ENCODE assay signal across 24 cellular contexts in the genomic region with DNA sequence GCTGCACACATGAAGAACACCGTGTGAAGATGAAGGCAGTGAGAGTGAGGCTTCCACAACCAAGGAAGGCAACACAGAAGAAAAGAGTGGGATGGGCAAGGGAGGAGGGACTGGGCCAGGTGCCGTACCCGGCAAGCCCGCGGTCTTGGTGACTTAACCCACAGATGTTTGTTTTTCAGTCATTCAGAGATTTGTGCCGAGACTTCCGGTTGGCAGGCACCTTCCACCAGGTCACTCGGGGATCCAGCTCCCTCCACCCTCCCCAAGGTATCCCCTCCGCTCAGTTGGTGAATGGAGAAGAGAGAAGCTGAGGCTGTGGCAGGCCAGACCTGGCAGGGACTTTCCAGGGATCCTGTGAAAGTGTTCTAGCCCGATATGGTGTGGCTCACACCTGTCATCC. TPM values are rescaled to one million over a fixed set of nuclear protein-coding genes. Genes with fewer than 3 reads are reported as not detected.
DNase-seq lines count a peak whose midpoint lies in the region; ATAC-seq, FAIRE-seq and TF ChIP-seq lines count a peak whose summit lies in the region.
"Had no signal": no experiment of that assay in that cellular context is flagged by ENCODE, and none has a peak within 500 bp of the region (broad histone marks: within the 10 kb centered on the region; RNA-seq: fewer than 3 reads in every experiment).

No MANE protein-coding gene starts in this region.

- H3K4me2 ChIP-seq in K562 (ENCODE audit: insufficient read depth, low read length): no peak overlapping the region
- H3K4me2 ChIP-seq: SK-N-SH had no signal

- H3K9ac ChIP-seq in K562 (ENCODE audit: insufficient read depth in 1 of 2, low read depth in 2 of 2, low read length in 2 of 2): peak overlapping the region in 1 of 2 experiments; percentile 19; a peak in 1 of 4 replicates
- H3K9ac ChIP-seq: SK-N-SH had no signal

- TF ChIP-seq RAD21 in K562 (CRISPR knock-in tag; conservative IDR thresholded peaks at IDR 0.05 in 1 of 2, IDR thresholded peaks at IDR 0.05 in 1 of 2): no peak

- intact Hi-C loops in K562 (cut with micrococcal nuclease): no loop called here
- intact Hi-C loops in stomach (cut with DNase I; ENCODE audit: low total_unique reads): no loop called here

- H3K79me2 ChIP-seq in K562 (ENCODE audit: control insufficient read depth, insufficient read depth, low read length): no peaks in the 10 kb centered on the region

- H2AFZ ChIP-seq in K562 (ENCODE audit: low read depth, low read length): no peak overlapping the region

- TF ChIP-seq POLR2A in K562 (conservative IDR thresholded peaks at IDR 0.05) (no peak), stomach (IDR thresholded peaks at IDR 0.05) (no peak)

- H4K20me1 ChIP-seq in K562 (replicated peaks; ENCODE audit: control insufficient read depth, insufficient read depth, low read length): no peaks in the 10 kb centered on the region; the same call in 1 of the 2 replicates

- H3K4me3 ChIP-seq in HEK293 (ENCODE audit: low read depth, low read length) (no peak overlapping the region), K562 (no peak overlapping the region), stomach (no peak overlapping the region)

- H3K27me3 ChIP-seq in K562 (ENCODE audit: control insufficient read depth in 2 of 2, insufficient read depth in 2 of 2, low read length in 2 of 2): peaks cover 0 to 10% of the 10 kb centered on the region in 2 experiments; a peak in 2 of 5 replicates
- peaks cover 23 to 98% (median 60%) of the 10 kb centered on the region in 3 donors for H3K27me3 ChIP-seq in stomach

- 14% methylated on average over 10 of the region's 10 CpGs for WGBS in K562 (ENCODE audit: insufficient coverage, low coverage, missing lambda C conversion rate)
- WGBS in stomach, 5 donors: 22 to 48% (median 38%) methylated on average over 10 of the region's 10 CpGs

- in situ Hi-C loops in K562 (cut with MboI): no loop called here

- no peaks in the 10 kb centered on the region for H3K9me1 ChIP-seq in K562 (ENCODE audit: control insufficient read depth, insufficient read depth, low read length)

- H3K9me3 ChIP-seq in HEK293 (ENCODE audit: control insufficient read depth, insufficient read depth, low read depth, low read length) (no peaks in the 10 kb centered on the region), K562 (replicated peaks; ENCODE audit: control insufficient read depth, insufficient read depth, low read depth, low read length) (no peaks in the 10 kb centered on the region), stomach (no peaks in the 10 kb centered on the region)
- H3K9me3 ChIP-seq: SK-N-SH had no signal

- H3K4me1 ChIP-seq in HEK293 (ENCODE audit: control insufficient read depth, insufficient read depth, low read length) (peaks cover 4% of the 10 kb centered on the region), K562 (replicated peaks in 1 of 2; ENCODE audit: control insufficient read depth in 2 of 2, insufficient read depth in 2 of 2, low read length in 2 of 2) (peaks cover 0 to 61% of the 10 kb centered on the region in 2 experiments; a peak in 4 of 5 replicates), stomach (peaks cover 16 to 25% (median 18%) of the 10 kb centered on the region in 4 donors)

- TF ChIP-seq CTCF in HEK293 (tag by site-specific recombination; IDR thresholded peaks at IDR 0.05) (no peak), K562 (IDR thresholded peaks at IDR 0.05 in 2 of 3, conservative IDR thresholded peaks at IDR 0.05 in 1 of 3; ENCODE audit: insufficient read depth in 2 of 3, low read depth in 1 of 3, low read length in 3 of 3) (no peak), stomach (IDR thresholded peaks at IDR 0.05) (no peak)

- H3K36me3 ChIP-seq in HEK293 (ENCODE audit: control insufficient read depth in 2 of 2, insufficient read depth in 1 of 2, low read length in 2 of 2) (no peaks in the 10 kb centered on the region), K562 (ENCODE audit: control insufficient read depth, insufficient read depth, low read length) (no peaks in the 10 kb centered on the region), stomach (no peaks in the 10 kb centered on the region)

- POLR2A ChIA-PET in HEK293 (lab: Yijun Ruan, JAX) (no interaction called here), K562 (lab: Yijun Ruan, JAX) (interaction anchor here (0.6 to 1.6 kb wide), 4 partner anchors 11 to 127 kb away, joined by 3 to 4 read pairs (median 4); no protein-coding TSS in a partner anchor)

- H3K27ac ChIP-seq in HEK293 (ENCODE audit: extremely low read depth, low read depth, low read length) (no peak overlapping the region), K562 (ENCODE audit: extremely low read depth, low read depth, low read length) (no peak overlapping the region), stomach (no peak overlapping the region)
- H3K27ac ChIP-seq: 22Rv1 had no signal

- CTCF ChIA-PET in HEK293 (lab: Yijun Ruan, JAX) (interaction anchor here (0.6 to 1.9 kb wide), 6 partner anchors 11 to 1304 kb away, joined by 3 to 7 read pairs (median 4); no protein-coding TSS in a partner anchor), K562 (lab: Yijun Ruan, JAX; ENCODE audit: low intra/inter-chr PET ratio) (no interaction called here)

- TF ChIP-seq EP300 in K562 (IDR thresholded peaks at IDR 0.05; ENCODE audit: low read length): no peak
- no peak for TF ChIP-seq EP300 in stomach (IDR thresholded peaks at IDR 0.05)

- no TSS peak for BruUV-seq in K562 (replicated peaks; lab: Mats Ljungman, UMichigan)

- peak; percentile 63 for DNase-seq in DMS53 (lab: John Stamatoyannopoulos, UW)
- DNase-seq in DMS53 treated with DMSO at 0.1 percent for 48 hours (lab: John Stamatoyannopoulos, UW; ENCODE audit: unreplicated experiment): no peak
- DNase-seq in K562 (ENCODE audit: extremely low read depth in 1 of 4, low spot score in 3 of 4): no peak
- peak; percentile 48 for DNase-seq in stomach
- DNase-seq in kidney glomerular epithelial cell (lab: John Stamatoyannopoulos, UW): no peak
- no peak for DNase-seq in activated CD4-positive, CD25-positive, alpha-beta regulatory T cell (lab: John Stamatoyannopoulos, UW)
- DNase-seq: DMS79 treated with DMSO at 0.1 percent for 48 hours, NCI-H1417 treated with DMSO at 0.1 percent for 48 hours, NCI-H1930, NCI-H2171 treated with DMSO at 0.1 percent for 48 hours, NCI-H446 treated with DMSO at 0.1 percent for 48 hours, NCI-H82, SHP77, SK-N-SH, T-helper 1 cell had no signal

- ATAC-seq in K562 (no peak), GM21717 (IDR thresholded peaks at IDR 0.05; ENCODE audit: unreplicated experiment) (no peak)

- no peak for FAIRE-seq in K562 (lab: Jason Lieb, UNC)
- FAIRE-seq: H54, RCC 7860 had no signal

RNA-seq across cellular contexts. Expression of a gene that starts 4.9 kb away (rescaled TPM):
- 1.7 and 9.3 TPM in 2 replicates for total RNA-seq in K562 (2011; cell fraction: chromatin; rRNA removed; ENCODE audit: low replicate concordance)
- 17.9 and 19.0 TPM in 2 replicates for total RNA-seq in K562 (2011; cell fraction: nucleolus; rRNA removed)
- 5.8 and 6.7 TPM in 2 replicates for total RNA-seq in K562 (2011; cell fraction: nucleoplasm; rRNA removed)
- 7.7 and 8.6 TPM in 2 replicates for total RNA-seq in K562 (2014; rRNA removed)
- 0.67 and 0.84 TPM in 2 replicates for total RNA-seq in K562 (2014; rRNA removed; fragmentation: Illumina TruSeq; extraction: Trizol)
- 1.5 and 2.0 TPM in 2 replicates for total RNA-seq in K562 (2015; rRNA removed; fragmentation: Illumina TruSeq; extraction: Trizol)
- total RNA-seq in K562 (2021): 7.6 and 8.2 TPM in 2 replicates
- polyA plus RNA-seq in K562 (2011; rRNA removed): 1.4 and 3.1 TPM in 2 replicates
- polyA plus RNA-seq in K562 (2011; cell fraction: cytosol; rRNA removed): 3.1 and 10.2 TPM in 2 replicates
- polyA plus RNA-seq in K562 (2011; cell fraction: nucleus; rRNA removed): 14.7 and 20.3 TPM in 2 replicates
- 1.2 and 3.0 TPM in 2 replicates for polyA plus RNA-seq in K562 (2012)
- 0.25 and 1.5 TPM in 2 replicates for polyA plus RNA-seq in K562 (2014; fragmentation: Illumina TruSeq; extraction: Trizol)
- polyA plus RNA-seq in K562 (2014; fragmentation: Nextera tagmentation; extraction: Ambion mirVana): under 1 TPM in 1 of 2 experiments, not detected in 1; 0.04 TPM
- 7.1 and 7.5 TPM in 2 replicates for polyA plus RNA-seq in K562 (2014; rRNA removed)
- 0.21 and 0.30 TPM in 2 replicates for polyA minus RNA-seq in K562 (2011; rRNA and poly(A)+ RNA removed)
- 2.8 and 2.9 TPM in 2 replicates for polyA minus RNA-seq in K562 (2011; cell fraction: cytosol; rRNA and poly(A)+ RNA removed)
- polyA minus RNA-seq in K562 (2011; cell fraction: nucleus; rRNA and poly(A)+ RNA removed): 2.4 and 2.9 TPM in 2 replicates
- under 1 TPM in 1 of 5 donors, not detected in 4; 0.37 TPM for total RNA-seq in stomach
- polyA plus RNA-seq in stomach: 1 to 10 TPM in 1 of 3 donors, not detected in 2; 1.1 TPM
- total RNA-seq: CD4-positive, alpha-beta memory T cell had no signal
- polyA plus RNA-seq: CD4-positive, alpha-beta memory T cell had no signal

RNA-seq across cellular contexts. Expression of a gene that starts 9.9 kb away (rescaled TPM):
- total RNA-seq in K562 (2011; cell fraction: chromatin; rRNA removed; ENCODE audit: low replicate concordance): 19.5 and 61.4 TPM in 2 replicates
- total RNA-seq in K562 (2011; cell fraction: nucleolus; rRNA removed): 51.0 and 53.6 TPM in 2 replicates
- total RNA-seq in K562 (2011; cell fraction: nucleoplasm; rRNA removed): 31.3 and 34.3 TPM in 2 replicates
- total RNA-seq in K562 (2014; rRNA removed) (25.3 and 30.1 TPM in 2 replicates), K562 (2014; rRNA removed; fragmentation: Illumina TruSeq; extraction: Trizol) (8.2 and 10.7 TPM in 2 replicates), K562 (2015; rRNA removed; fragmentation: Illumina TruSeq; extraction: Trizol) (19.5 and 22.0 TPM in 2 replicates), K562 (2021) (40.4 TPM in 2 replicates), stomach (10 to 100 TPM in 2 of 5 donors, 1 to 10 TPM in 3; 4.8 to 43.2 (median 8.4) TPM)
- polyA plus RNA-seq in K562 (2011; rRNA removed) (11.6 and 14.6 TPM in 2 replicates), K562 (2014; fragmentation: Illumina TruSeq; extraction: Trizol) (21.1 and 27.8 TPM in 2 replicates), K562 (2014; fragmentation: Nextera tagmentation; extraction: Ambion mirVana) (1 to 10 TPM in 1 of 2 experiments, under 1 TPM in 1; 0.62 to 1.0 TPM), K562 (2014; rRNA removed) (28.9 and 31.6 TPM in 2 replicates), stomach (10 to 100 TPM in 2 of 3 donors, 1 to 10 TPM in 1; 2.7 to 15.3 (median 10.9) TPM)
- polyA plus RNA-seq in K562 (2011; cell fraction: cytosol; rRNA removed): 16.4 and 41.9 TPM in 2 replicates
- polyA plus RNA-seq in K562 (2011; cell fraction: nucleus; rRNA removed): 40.3 and 69.3 TPM in 2 replicates
- polyA plus RNA-seq in K562 (2012): 21.4 and 26.0 TPM in 2 replicates
- polyA minus RNA-seq in K562 (2011; rRNA and poly(A)+ RNA removed): 4.7 and 8.4 TPM in 2 replicates
- polyA minus RNA-seq in K562 (2011; cell fraction: cytosol; rRNA and poly(A)+ RNA removed): 13.9 and 18.4 TPM in 2 replicates
- polyA minus RNA-seq in K562 (2011; cell fraction: nucleus; rRNA and poly(A)+ RNA removed): 10.0 and 12.0 TPM in 2 replicates

RNA-seq across cellular contexts. Expression of a gene that starts 21.0 kb away (rescaled TPM):
- 71.6 and 270 TPM in 2 replicates for total RNA-seq in K562 (2011; cell fraction: chromatin; rRNA removed; ENCODE audit: low replicate concordance)
- total RNA-seq in K562 (2011; cell fraction: nucleolus; rRNA removed): 273 and 293 TPM in 2 replicates
- 141 and 143 TPM in 2 replicates for total RNA-seq in K562 (2011; cell fraction: nucleoplasm; rRNA removed)
- total RNA-seq in K562 (2014; rRNA removed) (85.5 and 110 TPM in 2 replicates), K562 (2014; rRNA removed; fragmentation: Illumina TruSeq; extraction: Trizol) (19.7 and 21.6 TPM in 2 replicates), K562 (2015; rRNA removed; fragmentation: Illumina TruSeq; extraction: Trizol) (37.8 and 42.5 TPM in 2 replicates), K562 (2021) (187 and 201 TPM in 2 replicates), stomach (10 to 100 TPM in 2 of 5 donors, 1 to 10 TPM in 3; 2.4 to 19.3 (median 9.6) TPM)
- polyA plus RNA-seq in K562 (2011; rRNA removed) (18.7 and 48.0 TPM in 2 replicates), K562 (2014; fragmentation: Illumina TruSeq; extraction: Trizol) (45.6 and 100 TPM in 2 replicates), K562 (2014; fragmentation: Nextera tagmentation; extraction: Ambion mirVana) (10 to 100 TPM in 1 of 2 experiments, 1 to 10 TPM in 1; 8.7 to 12.8 TPM), K562 (2014; rRNA removed) (84.1 and 112 TPM in 2 replicates), stomach (10 to 100 TPM in 1 of 3 donors, 1 to 10 TPM in 2; 1.8 to 15.9 (median 9.5) TPM)
- 32.9 and 123 TPM in 2 replicates for polyA plus RNA-seq in K562 (2011; cell fraction: cytosol; rRNA removed)
- polyA plus RNA-seq in K562 (2011; cell fraction: nucleus; rRNA removed): 203 and 375 TPM in 2 replicates
- 106 and 151 TPM in 2 replicates for polyA plus RNA-seq in K562 (2012)
- polyA minus RNA-seq in K562 (2011; rRNA and poly(A)+ RNA removed): 6.2 and 8.2 TPM in 2 replicates
- 33.3 and 34.1 TPM in 2 replicates for polyA minus RNA-seq in K562 (2011; cell fraction: cytosol; rRNA and poly(A)+ RNA removed)
- polyA minus RNA-seq in K562 (2011; cell fraction: nucleus; rRNA and poly(A)+ RNA removed): 65.0 and 81.9 TPM in 2 replicates
- polyA plus RNA-seq: CD4-positive, alpha-beta memory T cell had no signal

RNA-seq across cellular contexts. Expression of a gene that starts 47.5 kb away (rescaled TPM):
- total RNA-seq in K562 (2011; cell fraction: chromatin; rRNA removed; ENCODE audit: low replicate concordance): 17.5 and 43.7 TPM in 2 replicates
- 32.5 and 32.6 TPM in 2 replicates for total RNA-seq in K562 (2011; cell fraction: nucleolus; rRNA removed)
- total RNA-seq in K562 (2011; cell fraction: nucleoplasm; rRNA removed): 23.0 and 25.4 TPM in 2 replicates
- total RNA-seq in K562 (2014; rRNA removed): 27.0 and 32.8 TPM in 2 replicates
- total RNA-seq in K562 (2014; rRNA removed; fragmentation: Illumina TruSeq; extraction: Trizol): 2.2 and 2.5 TPM in 2 replicates
- total RNA-seq in K562 (2015; rRNA removed; fragmentation: Illumina TruSeq; extraction: Trizol): 10.3 and 11.3 TPM in 2 replicates
- total RNA-seq in K562 (2021): 32.7 and 33.6 TPM in 2 replicates
- polyA plus RNA-seq in K562 (2011; rRNA removed): 6.1 and 8.4 TPM in 2 replicates
- polyA plus RNA-seq in K562 (2011; cell fraction: cytosol; rRNA removed): 11.7 and 27.6 TPM in 2 replicates
- polyA plus RNA-seq in K562 (2011; cell fraction: nucleus; rRNA removed): 18.7 and 32.5 TPM in 2 replicates
- polyA plus RNA-seq in K562 (2012): 15.4 and 25.6 TPM in 2 replicates
- polyA plus RNA-seq in K562 (2014; fragmentation: Illumina TruSeq; extraction: Trizol): 11.6 and 13.2 TPM in 2 replicates
- polyA plus RNA-seq in K562 (2014; fragmentation: Nextera tagmentation; extraction: Ambion mirVana): under 1 TPM; 0.18 to 0.52 TPM
- polyA plus RNA-seq in K562 (2014; rRNA removed): 18.7 and 20.4 TPM in 2 replicates
- 2.1 and 5.8 TPM in 2 replicates for polyA minus RNA-seq in K562 (2011; rRNA and poly(A)+ RNA removed)
- 8.8 and 13.6 TPM in 2 replicates for polyA minus RNA-seq in K562 (2011; cell fraction: cytosol; rRNA and poly(A)+ RNA removed)
- polyA minus RNA-seq in K562 (2011; cell fraction: nucleus; rRNA and poly(A)+ RNA removed): 10.6 and 11.7 TPM in 2 replicates
- 100 to 1,000 TPM in 1 of 5 donors, 10 to 100 TPM in 4; 10.5 to 121 (median 26.5) TPM for total RNA-seq in stomach
- polyA plus RNA-seq in stomach: 10 to 100 TPM in 2 of 3 donors, 1 to 10 TPM in 1; 8.1 to 18.1 (median 12.0) TPM

RNA-seq across cellular contexts. Expression of a gene that starts 53.5 kb away (rescaled TPM):
- 0.99 and 3.1 TPM in 2 replicates for total RNA-seq in K562 (2011; cell fraction: chromatin; rRNA removed; ENCODE audit: low replicate concordance)
- total RNA-seq in K562 (2011; cell fraction: nucleolus; rRNA removed): 2.0 and 3.0 TPM in 2 replicates
- total RNA-seq in K562 (2011; cell fraction: nucleoplasm; rRNA removed): 1.1 and 1.5 TPM in 2 replicates
- total RNA-seq in K562 (2014; rRNA removed) (0.12 TPM in 1 of 2 replicates, not detected in the other), K562 (2014; rRNA removed; fragmentation: Illumina TruSeq; extraction: Trizol) (not detected in 2 replicates), K562 (2015; rRNA removed; fragmentation: Illumina TruSeq; extraction: Trizol) (0.15 and 0.22 TPM in 2 replicates), K562 (2021) (0.40 and 0.44 TPM in 2 replicates), stomach (not detected)
- polyA plus RNA-seq in K562 (2011; rRNA removed) (0.18 and 0.27 TPM in 2 replicates), K562 (2014; fragmentation: Illumina TruSeq; extraction: Trizol) (0.10 and 0.12 TPM in 2 replicates), K562 (2014; fragmentation: Nextera tagmentation; extraction: Ambion mirVana) (not detected), K562 (2014; rRNA removed) (0.16 and 0.24 TPM in 2 replicates), stomach (under 1 TPM in 2 of 3 donors, not detected in 1; 0.28 to 0.31 TPM)
- polyA plus RNA-seq in K562 (2011; cell fraction: cytosol; rRNA removed): 0.29 and 0.36 TPM in 2 replicates
- 1.6 and 2.9 TPM in 2 replicates for polyA plus RNA-seq in K562 (2011; cell fraction: nucleus; rRNA removed)
- 0.79 and 2.7 TPM in 2 replicates for polyA plus RNA-seq in K562 (2012)
- polyA minus RNA-seq in K562 (2011; rRNA and poly(A)+ RNA removed): 0.09 and 0.18 TPM in 2 replicates
- 1.1 TPM in 1 of 2 replicates, not detected in the other for polyA minus RNA-seq in K562 (2011; cell fraction: cytosol; rRNA and poly(A)+ RNA removed)
- polyA minus RNA-seq in K562 (2011; cell fraction: nucleus; rRNA and poly(A)+ RNA removed): 0.54 and 1.00 TPM in 2 replicates
- total RNA-seq: B cell; CD4-positive, alpha-beta memory T cell; G401 had no signal
- polyA plus RNA-seq: AG04450; CD4-positive, alpha-beta memory T cell had no signal

Comparison
In these comparisons a context has a peak if more than half of its experiments do, and no peak if none do; other contexts are left out.
1. DNase-seq: peak in DMS53 (single experiment) and stomach (single experiment); none in DMS53 treated with DMSO at 0.1 percent for 48 hours (single experiment), K562 (0 of 4), kidney glomerular epithelial cell (single experiment) and activated CD4-positive, CD25-positive, alpha-beta regulatory T cell (0 of 4).